Comparison of ENCODE assay signal across 23 cellular contexts in the genomic region with DNA sequence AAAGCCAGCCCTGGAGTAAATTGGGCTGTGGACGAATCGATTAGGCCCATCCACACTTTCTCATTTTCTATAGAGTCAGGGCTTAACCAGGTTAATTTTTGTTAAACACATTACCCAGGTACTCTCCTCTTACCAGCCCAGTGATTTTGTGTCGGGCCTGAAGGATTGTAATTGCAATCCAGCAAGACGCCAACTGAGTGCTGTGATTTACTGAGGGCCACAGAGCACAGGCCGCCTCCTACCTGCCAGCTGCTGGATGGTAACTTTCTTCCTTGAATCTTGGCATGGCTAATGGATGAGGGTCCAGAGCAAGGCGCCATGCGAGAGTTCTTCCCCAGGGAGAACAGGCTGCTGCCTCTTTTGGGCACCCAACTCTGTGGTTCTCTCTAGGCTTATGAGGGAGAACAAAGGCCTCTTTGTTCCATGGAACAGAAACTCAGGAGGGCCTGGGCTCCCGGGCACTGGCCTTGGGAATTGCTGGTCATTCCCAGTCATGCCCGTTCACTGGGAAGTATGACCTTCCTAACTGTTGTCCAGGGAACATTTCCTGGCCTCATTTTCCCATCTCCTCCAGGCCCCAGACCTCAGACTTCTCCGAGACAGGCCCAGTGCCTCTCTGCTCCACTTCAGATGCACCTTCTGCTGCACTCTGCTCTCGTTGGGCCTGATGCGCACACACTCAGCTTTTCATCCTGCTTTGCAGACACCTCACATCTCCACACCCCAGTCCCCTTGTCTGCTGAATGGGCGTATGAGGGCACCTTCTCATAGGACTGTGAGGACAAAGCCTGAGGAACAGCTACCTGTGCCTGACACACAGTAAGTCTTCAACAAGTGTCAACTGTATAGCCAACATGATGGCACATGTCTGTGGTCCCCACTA. TPM values are rescaled to one million over a fixed set of nuclear protein-coding genes. Genes with fewer than 3 reads are reported as not detected.
DNase-seq lines count a peak whose midpoint lies in the region; ATAC-seq and TF ChIP-seq lines count a peak whose summit lies in the region.
"Had no signal": no experiment of that assay in that cellular context is flagged by ENCODE, and none has a peak within 500 bp of the region (broad histone marks: within the 10 kb centered on the region; RNA-seq: fewer than 3 reads in every experiment).

No MANE protein-coding gene starts in this region.

- peaks cover 21% of the 10 kb centered on the region for H3K9me3 Mint-ChIP-seq in GM23338

- no peaks in the 10 kb centered on the region for H3K9me2 ChIP-seq in GM23338 (ENCODE audit: insufficient read depth)

- H2AFZ ChIP-seq in GM23338: 0 out of 2 replicates have a peak overlapping the region, but pooled peaks have one; percentile 28

- H4K20me1 ChIP-seq in GM23338 (replicated peaks; ENCODE audit: insufficient read depth): no peaks in the 10 kb centered on the region

- H3K4me3 ChIP-seq in GM23338 (no peak overlapping the region), lower lobe of right lung (no peak overlapping the region)
- H3K4me3 ChIP-seq: heart right ventricle, thoracic aorta had no signal

- H3K27me3 ChIP-seq in GM23338 (ENCODE audit: insufficient read depth) (no peaks in the 10 kb centered on the region), lower lobe of right lung (ENCODE audit: low read depth) (no peaks in the 10 kb centered on the region)

- peaks cover 4% of the 10 kb centered on the region for H3K27me3 Mint-ChIP-seq in GM23338 (ENCODE audit: insufficient read depth, low read depth, poor library complexity)
- H3K27me3 Mint-ChIP-seq: CD4-positive, CD25-positive, alpha-beta regulatory T cell; IgD-negative memory B cell had no signal

- H3K4me1 ChIP-seq in GM23338 (ENCODE audit: insufficient read depth) (no peaks in the 10 kb centered on the region), lower lobe of right lung (no peaks in the 10 kb centered on the region)
- H3K4me1 ChIP-seq: heart right ventricle had no signal

- intact Hi-C loops in lower lobe of right lung (cut with DNase I): no loop called here

- TF ChIP-seq CTCF in GM23338 (conservative IDR thresholded peaks at IDR 0.05; ENCODE audit: low read depth in 2 of 2) (no peak), lower lobe of right lung (IDR thresholded peaks at IDR 0.05) (no peak), omental fat pad (IDR thresholded peaks at IDR 0.05) (no peak)

- peaks cover 3% of the 10 kb centered on the region; the same call in 1 of the 3 replicates for H3K36me3 Mint-ChIP-seq in GM23338 (ENCODE audit: low read depth)
- H3K36me3 Mint-ChIP-seq: CD4-positive, CD25-positive, alpha-beta regulatory T cell; stimulated activated effector memory CD8-positive, alpha-beta T cell treated with anti-CD3 and anti-CD28 coated beads, Interleukin-12 subunit alpha, Interleukin-12 subunit beta, amount 100 ng/mL, for 72 hours had no signal

- H3K27ac Mint-ChIP-seq in GM23338: no peak overlapping the region
- H3K27ac Mint-ChIP-seq: CD4-positive, CD25-positive, alpha-beta regulatory T cell; IgD-negative memory B cell; stimulated activated effector memory CD8-positive, alpha-beta T cell treated with anti-CD3 and anti-CD28 coated beads, Interleukin-12 subunit alpha, Interleukin-12 subunit beta, amount 100 ng/mL, for 72 hours had no signal

- H3K27ac ChIP-seq in GM23338 (ENCODE audit: low read depth) (no peak overlapping the region), lower lobe of right lung (no peak overlapping the region)
- H3K27ac ChIP-seq: epithelial cell of prostate, heart right ventricle, RWPE1, thoracic aorta, WERI-Rb-1 had no signal

- H3K79me2 ChIP-seq in GM23338 (replicated peaks; ENCODE audit: insufficient read depth): no peaks in the 10 kb centered on the region

- H3K4me2 ChIP-seq in GM23338: no peak overlapping the region

- ATAC-seq in GM23338: no peak
- ATAC-seq in lower lobe of right lung: no peak
- no peak for ATAC-seq in omental fat pad (ENCODE audit: low FRiP score)
- ATAC-seq in HG03175 (IDR thresholded peaks at IDR 0.05; ENCODE audit: unreplicated experiment): no peak
- ATAC-seq: HCT116; heart right ventricle; left colon; stimulated activated effector memory CD8-positive, alpha-beta T cell treated with anti-CD3 and anti-CD28 coated beads, Interleukin-12 subunit alpha, Interleukin-12 subunit beta, amount 100 ng/mL, for 72 hours had no signal

- DNase-seq in GM23338 (ENCODE audit: low spot score) (no peak), amygdala (lab: John Stamatoyannopoulos, UW) (peak in 29 of 56 donors; percentile 8 to 65 (median 35)), lower lobe of right lung (peak; percentile 19), pons (ENCODE audit: low spot score) (peak; percentile 91), omental fat pad (ENCODE audit: low spot score) (no peak)
- no peak for DNase-seq in effector CD8-positive, alpha-beta T cell (lab: John Stamatoyannopoulos, UW)
- no peak for DNase-seq in activated naive CD4-positive, alpha-beta T cell treated with anti-CD3 and anti-CD28 coated beads, Interleukin-2, amount 50 U/mL, for 16 hours
- DNase-seq: CD4-positive, CD25-positive, alpha-beta regulatory T cell; cerebellar nuclear complex; EL; heart right ventricle; left colon; NCI-H2081 treated with DMSO at 0.1 percent for 48 hours; NCI-H774; WERI-Rb-1 had no signal

- H3K4me3 Mint-ChIP-seq in GM23338: no peak overlapping the region
- H3K4me3 Mint-ChIP-seq: CD4-positive, CD25-positive, alpha-beta regulatory T cell; IgD-negative memory B cell; mesothelial cell of epicardium; stimulated activated effector memory CD8-positive, alpha-beta T cell treated with anti-CD3 and anti-CD28 coated beads, Interleukin-12 subunit alpha, Interleukin-12 subunit beta, amount 100 ng/mL, for 72 hours had no signal

- H3F3A ChIP-seq in GM23338 (replicated peaks; ENCODE audit: low read depth): no peaks in the 10 kb centered on the region

- H3K36me3 ChIP-seq in GM23338 (ENCODE audit: insufficient read depth) (no peaks in the 10 kb centered on the region), lower lobe of right lung (no peaks in the 10 kb centered on the region)
- H3K36me3 ChIP-seq: heart right ventricle, thoracic aorta, WERI-Rb-1 had no signal

- no peaks in the 10 kb centered on the region for H3K4me1 Mint-ChIP-seq in GM23338
- H3K4me1 Mint-ChIP-seq: CD4-positive, CD25-positive, alpha-beta regulatory T cell; IgD-negative memory B cell; stimulated activated effector memory CD8-positive, alpha-beta T cell treated with anti-CD3 and anti-CD28 coated beads, Interleukin-12 subunit alpha, Interleukin-12 subunit beta, amount 100 ng/mL, for 72 hours had no signal

- H3K9me3 ChIP-seq in lower lobe of right lung: no peaks in the 10 kb centered on the region
- H3K9me3 ChIP-seq: thoracic aorta had no signal

TF ChIP-seq in GM23338, 12 proteins besides CTCF, POLR2A, EP300 and RAD21 (continues in another document):
- TF ChIP-seq ZNF114 (CRISPR knock-in tag; IDR thresholded peaks at IDR 0.05) (no peak), NANOG (IDR thresholded peaks at IDR 0.05; ENCODE audit: borderline replicate concordance) (no peak), CREB1 (CRISPR knock-in tag; IDR thresholded peaks at IDR 0.05; ENCODE audit: low read depth) (no peak), STAT1 (IDR thresholded peaks at IDR 0.05; ENCODE audit: unreplicated experiment) (no peak), EZH2phosphoT487 (IDR thresholded peaks at IDR 0.05; ENCODE audit: unreplicated experiment) (no peak)
- TF ChIP-seq, protein P1, sequence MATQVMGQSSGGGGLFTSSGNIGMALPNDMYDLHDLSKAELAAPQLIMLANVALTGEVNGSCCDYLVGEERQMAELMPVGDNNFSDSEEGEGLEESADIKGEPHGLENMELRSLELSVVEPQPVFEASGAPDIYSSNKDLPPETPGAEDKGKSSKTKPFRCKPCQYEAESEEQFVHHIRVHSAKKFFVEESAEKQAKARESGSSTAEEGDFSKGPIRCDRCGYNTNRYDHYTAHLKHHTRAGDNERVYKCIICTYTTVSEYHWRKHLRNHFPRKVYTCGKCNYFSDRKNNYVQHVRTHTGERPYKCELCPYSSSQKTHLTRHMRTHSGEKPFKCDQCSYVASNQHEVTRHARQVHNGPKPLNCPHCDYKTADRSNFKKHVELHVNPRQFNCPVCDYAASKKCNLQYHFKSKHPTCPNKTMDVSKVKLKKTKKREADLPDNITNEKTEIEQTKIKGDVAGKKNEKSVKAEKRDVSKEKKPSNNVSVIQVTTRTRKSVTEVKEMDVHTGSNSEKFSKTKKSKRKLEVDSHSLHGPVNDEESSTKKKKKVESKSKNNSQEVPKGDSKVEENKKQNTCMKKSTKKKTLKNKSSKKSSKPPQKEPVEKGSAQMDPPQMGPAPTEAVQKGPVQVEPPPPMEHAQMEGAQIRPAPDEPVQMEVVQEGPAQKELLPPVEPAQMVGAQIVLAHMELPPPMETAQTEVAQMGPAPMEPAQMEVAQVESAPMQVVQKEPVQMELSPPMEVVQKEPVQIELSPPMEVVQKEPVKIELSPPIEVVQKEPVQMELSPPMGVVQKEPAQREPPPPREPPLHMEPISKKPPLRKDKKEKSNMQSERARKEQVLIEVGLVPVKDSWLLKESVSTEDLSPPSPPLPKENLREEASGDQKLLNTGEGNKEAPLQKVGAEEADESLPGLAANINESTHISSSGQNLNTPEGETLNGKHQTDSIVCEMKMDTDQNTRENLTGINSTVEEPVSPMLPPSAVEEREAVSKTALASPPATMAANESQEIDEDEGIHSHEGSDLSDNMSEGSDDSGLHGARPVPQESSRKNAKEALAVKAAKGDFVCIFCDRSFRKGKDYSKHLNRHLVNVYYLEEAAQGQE (IDR thresholded peaks at IDR 0.05; ENCODE audit: unreplicated experiment): no peak

RNA-seq across cellular contexts. Expression of a gene that starts 57.3 kb away (rescaled TPM):
- total RNA-seq in GM23338 (2014; rRNA removed; shearing (Covaris generic)): 22.9 and 24.6 TPM in 2 replicates
- 74.5 and 82.6 TPM in 2 replicates for polyA plus RNA-seq in GM23338 (2016; fragmentation: Nextera tagmentation; extraction: Ambion mirVana)
- 44.6 TPM for total RNA-seq in lower lobe of right lung
- 10 to 100 TPM; 37.0 to 57.4 (median 47.4) TPM for total RNA-seq in omental fat pad

Comparison
In these comparisons a context has a peak if more than half of its experiments do, and no peak if none do; other contexts are left out.
1. DNase-seq: peak in amygdala (29 of 56), lower lobe of right lung (single experiment) and pons (single experiment); none in GM23338 (single experiment), effector CD8-positive, alpha-beta T cell (single experiment), activated naive CD4-positive, alpha-beta T cell treated with anti-CD3 and anti-CD28 coated beads, Interleukin-2, amount 50 U/mL, for 16 hours (single experiment) and omental fat pad (single experiment).